ENCODE assay signal across 8 cellular contexts in the genomic region with DNA sequence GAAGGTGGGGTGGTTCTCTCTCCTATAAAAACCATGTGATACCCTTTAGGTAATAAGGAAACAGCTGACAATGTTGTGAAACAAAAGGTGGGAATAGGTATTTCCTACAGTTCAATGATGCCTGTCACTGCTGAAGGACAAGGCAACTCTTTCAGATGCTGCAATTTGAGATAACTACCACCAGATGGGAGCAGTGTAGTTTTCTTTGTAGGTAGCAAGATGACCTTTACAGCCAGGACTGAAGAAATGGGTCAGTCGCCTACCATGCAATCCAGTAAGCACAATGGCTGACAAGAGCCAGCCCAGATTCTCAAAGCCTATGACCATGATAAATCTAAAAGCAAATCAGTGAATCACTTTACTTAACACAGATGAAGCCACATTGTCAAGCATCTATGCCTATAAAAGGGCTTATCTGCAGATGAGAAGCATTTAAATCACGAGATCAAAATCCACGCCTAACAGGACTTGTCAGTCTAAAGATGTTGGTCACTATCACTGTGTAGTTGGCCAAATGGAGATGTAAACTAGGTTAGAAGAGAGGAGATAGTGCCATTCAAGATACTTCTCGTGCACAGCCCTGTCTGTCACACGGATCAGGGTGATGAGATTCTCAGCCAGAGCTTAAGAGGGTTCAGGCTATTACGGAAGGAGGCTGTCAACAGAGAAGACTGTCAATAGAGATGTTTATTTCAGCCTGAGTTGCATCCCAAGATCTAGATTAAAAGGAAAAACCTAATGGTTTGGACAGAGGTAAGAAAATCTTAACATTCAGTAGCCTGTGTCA.
DNase-seq lines count a peak whose midpoint lies in the region; ATAC-seq and TF ChIP-seq lines count a peak whose summit lies in the region.

No MANE protein-coding gene starts in this region.

- CTCF ChIA-PET in CD8-positive, alpha-beta T cell (lab: Charles Lee), result interaction anchor here (0.6 to 4.4 kb wide), 16 partner anchors 9 to 253 kb away, joined by 3 to 27 read pairs (median 4); a partner anchor contains a TSS
- CTCF ChIA-PET in T-cell (lab: Charles Lee), result interaction anchor here (1.3 to 2.8 kb wide), 5 partner anchors 11 to 156 kb away, joined by 3 to 9 read pairs (median 4); no protein-coding TSS in a partner anchor

- no peak overlapping the region for H3K4me3 ChIP-seq in CD8-positive, alpha-beta T cell (ENCODE audit: low read depth, low read length)

- H3K27ac Mint-ChIP-seq in CD8-positive, alpha-beta T cell, result peak overlapping the region; percentile 83
- H3K27ac Mint-ChIP-seq in T-cell, result peak overlapping the region; percentile 39 to 54

- H3K27me3 ChIP-seq in CD8-positive, alpha-beta T cell (ENCODE audit: insufficient read depth, low read length), result no peaks in the 10 kb centered on the region

- peaks cover 81% of the 10 kb centered on the region for H3K4me1 ChIP-seq in CD8-positive, alpha-beta T cell (ENCODE audit: insufficient read depth, low read length)

- DNase-seq in CD8-positive, alpha-beta T cell, result no peak
- DNase-seq in M059J (ENCODE audit: low read depth) (peak; percentile 58), T-cell (peak in 1 of 34 experiments; percentile 16), fibroblast of peridontal ligament (ENCODE audit: extremely low read depth) (peak; percentile 74), omental fat pad (ENCODE audit: low spot score) (no peak), dedifferentiated amniotic fluid mesenchymal stem cell (ENCODE audit: extremely low spot score) (no peak)

- H3K9me3 Mint-ChIP-seq in CD8-positive, alpha-beta T cell, result no peaks in the 10 kb centered on the region
- H3K9me3 Mint-ChIP-seq in T-cell, result no peaks in the 10 kb centered on the region

- H3K27ac ChIP-seq in CD8-positive, alpha-beta T cell (ENCODE audit: low read depth, low read length), result no peak overlapping the region

- H3K4me1 Mint-ChIP-seq in CD8-positive, alpha-beta T cell (ENCODE audit: low read depth), result peaks cover 86% of the 10 kb centered on the region
- peaks cover 89 to 96% (median 92%) of the 10 kb centered on the region in 3 donors for H3K4me1 Mint-ChIP-seq in T-cell

- peaks cover 6% of the 10 kb centered on the region for H3K36me3 ChIP-seq in CD8-positive, alpha-beta T cell (ENCODE audit: insufficient read depth, low read length)

- POLR2A ChIA-PET in CD8-positive, alpha-beta T cell (lab: Charles Lee), result interaction anchor here (1.6 kb wide), 1 partner anchor 12 kb away, joined by 4 read pairs; no protein-coding TSS in a partner anchor
- POLR2A ChIA-PET in T-cell (lab: Charles Lee), result no interaction called here

- intact Hi-C loops in CD8-positive, alpha-beta T cell (cut with DNase I, micrococcal nuclease), result loop anchor here (1.0 to 2.0 kb wide), 2 partner anchors 83 to 154 kb away; a partner anchor contains a TSS

- peak; percentile 70 for ATAC-seq in CD8-positive, alpha-beta T cell
- peak; percentile 63 for ATAC-seq in GM19043 (IDR thresholded peaks at IDR 0.05; ENCODE audit: low read depth, unreplicated experiment)
- ATAC-seq in T-cell (replicated peaks in 1 of 4), result peak; percentile 46 to 66 (median 58)
- peak; percentile 78 for ATAC-seq in omental fat pad (ENCODE audit: low FRiP score)
- ATAC-seq in GM19324 (IDR thresholded peaks at IDR 0.05; ENCODE audit: low FRiP score, unreplicated experiment), result no peak

- no peaks in the 10 kb centered on the region for H3K9me3 ChIP-seq in CD8-positive, alpha-beta T cell (ENCODE audit: low read length)

- no peaks in the 10 kb centered on the region for H3K27me3 Mint-ChIP-seq in CD8-positive, alpha-beta T cell (ENCODE audit: low read depth)
- H3K27me3 Mint-ChIP-seq in T-cell, result no peaks in the 10 kb centered on the region

- TF ChIP-seq CTCF in CD8-positive, alpha-beta T cell (IDR thresholded peaks at IDR 0.05), result peak; percentile 68
- peak in 1 of 3 donors; percentile 25 for TF ChIP-seq CTCF in omental fat pad (IDR thresholded peaks at IDR 0.05)

- peaks cover 34% of the 10 kb centered on the region for H3K36me3 Mint-ChIP-seq in CD8-positive, alpha-beta T cell
- H3K36me3 Mint-ChIP-seq in T-cell, result peaks cover 15% of the 10 kb centered on the region

- no peak overlapping the region for H3K4me3 Mint-ChIP-seq in CD8-positive, alpha-beta T cell
- H3K4me3 Mint-ChIP-seq in T-cell, result peak overlapping the region in 1 of 3 donors; percentile 30

Comparison
In these comparisons a context has a peak if more than half of its experiments do, and no peak if none do; other contexts are left out.
1. DNase-seq: peak in M059J (single experiment) and fibroblast of peridontal ligament (single experiment); none in CD8-positive, alpha-beta T cell (0 of 7), omental fat pad (single experiment) and dedifferentiated amniotic fluid mesenchymal stem cell (single experiment).